9 cellular contexts compared by ENCODE assay signal in genomic region chr17:42025191-42025579, GRCh38. TPM values are rescaled to one million over a fixed set of nuclear protein-coding genes. Genes with fewer than 3 reads are reported as not detected.
A peak's percentile ranks its signal among the peaks of the same experiment; 100 is the strongest.
DNase-seq lines count a peak whose midpoint lies in the region; TF ChIP-seq lines count a peak whose summit lies in the region.
"Had no signal": no experiment of that assay in that cellular context is flagged by ENCODE, and none has a peak within 500 bp of the region (broad histone marks: within the 10 kb centered on the region; RNA-seq: fewer than 3 reads in every experiment).

No MANE protein-coding gene starts in this region.

- H3K4me3 ChIP-seq in Caco-2 (ENCODE audit: low read depth, low read length) (no peak overlapping the region), OCI-LY7 (ENCODE audit: low read depth, low read length, poor library complexity, severe bottlenecking) (no peak overlapping the region), esophagus squamous epithelium (peak overlapping the region in 1 of 4 donors; percentile 5), trophoblast cell (ENCODE audit: low read depth, low read length) (no peak overlapping the region)

- TF ChIP-seq POLR2A in esophagus squamous epithelium (IDR thresholded peaks at IDR 0.05): no peak

- H3K4me3 Mint-ChIP-seq in Caco-2 (ENCODE audit: unreplicated experiment): peak overlapping the region; percentile 25

- CTCF ChIA-PET in Caco-2 (lab: Charles Lee) (interaction anchor here (0.5 to 1.0 kb wide), 3 partner anchors 24 to 125 kb away, joined by 3 to 9 read pairs (median 4); no protein-coding TSS in a partner anchor), OCI-LY7 (lab: Charles Lee; ENCODE audit: unreplicated experiment) (no interaction called here)

- H4K8ac ChIP-seq in trophoblast cell (ENCODE audit: low read depth, low read length): no peak overlapping the region

- H3K27me3 ChIP-seq in Caco-2 (replicated peaks; ENCODE audit: control insufficient read depth, insufficient read depth, low read length) (no peaks in the 10 kb centered on the region), esophagus squamous epithelium (peaks cover 0 to 6% (median 0%) of the 10 kb centered on the region in 4 donors), trophoblast cell (ENCODE audit: insufficient read depth, low read length) (no peaks in the 10 kb centered on the region)
- H3K27me3 ChIP-seq: foreskin keratinocyte had no signal

- H3K4ac ChIP-seq in trophoblast cell (ENCODE audit: low read depth, low read length): no peak overlapping the region

- peaks cover 10% of the 10 kb centered on the region; the same call in 1 of the 2 replicates for H3K79me2 ChIP-seq in OCI-LY7 (ENCODE audit: insufficient read depth, low read depth, low read length)
- H3K79me2 ChIP-seq in trophoblast cell (ENCODE audit: control insufficient read depth, insufficient read depth, low read length, poor library complexity): peaks cover under 1% of the 10 kb centered on the region

- POLR2A ChIA-PET in Caco-2 (lab: Charles Lee): interaction anchor here (1.1 kb wide), 1 partner anchor 59 kb away, joined by 3 read pairs; no protein-coding TSS in a partner anchor
- POLR2A ChIA-PET in OCI-LY7 (lab: Charles Lee): interaction anchor here (1.1 kb wide), 1 partner anchor 96 kb away, joined by 3 read pairs; the partner anchor contains the start of gene KAT2A

- no peak overlapping the region for H2BK5ac ChIP-seq in trophoblast cell (ENCODE audit: low read depth, low read length, poor library complexity)

- peak overlapping the region; percentile 5 for H3K18ac ChIP-seq in trophoblast cell (ENCODE audit: low read length)

- peak overlapping the region; percentile 70 for H3K4me2 ChIP-seq in OCI-LY7 (ENCODE audit: low read length)
- no peak overlapping the region for H3K4me2 ChIP-seq in trophoblast cell (ENCODE audit: low read length)

- WGBS in esophagus squamous epithelium, 2 donors: 41 to 52% methylated on average over 4 to 5 of the region's 8 CpGs
- WGBS in trophoblast cell (ENCODE audit: extremely low coverage, insufficient coverage, insufficient read length): no CpG with 5 or more reads among the region's 8 CpGs

- H4K12ac ChIP-seq in trophoblast cell (ENCODE audit: low read depth, low read length): no peak overlapping the region

- no peak overlapping the region for H3K14ac ChIP-seq in trophoblast cell (ENCODE audit: low read length)

- H4K91ac ChIP-seq in trophoblast cell (ENCODE audit: low read depth, low read length): peak overlapping the region; percentile 9

- peaks cover 21% of the 10 kb centered on the region for H3K4me1 ChIP-seq in Caco-2
- H3K4me1 ChIP-seq in OCI-LY7 (ENCODE audit: insufficient read depth, low read length, poor library complexity, severe bottlenecking): peaks cover 26% of the 10 kb centered on the region
- H3K4me1 ChIP-seq in esophagus squamous epithelium: peaks cover 21 to 49% (median 28%) of the 10 kb centered on the region in 3 donors
- H3K4me1 ChIP-seq in trophoblast cell (ENCODE audit: control insufficient read depth in 1 of 2, insufficient read depth in 2 of 2, low read length in 2 of 2): peaks cover 6 to 9% of the 10 kb centered on the region in 2 experiments

- no peaks in the 10 kb centered on the region for H3K9me2 ChIP-seq in OCI-LY7 (ENCODE audit: insufficient read depth, low read length)

- H3K27ac Mint-ChIP-seq in Caco-2 (ENCODE audit: unreplicated experiment): peak overlapping the region; percentile 58

- H3K9me3 Mint-ChIP-seq in Caco-2 (ENCODE audit: unreplicated experiment): no peaks in the 10 kb centered on the region

- H3K27ac ChIP-seq in OCI-LY7 (ENCODE audit: low read depth, low read length, poor library complexity, severe bottlenecking): peak overlapping the region; percentile 53
- H3K27ac ChIP-seq in esophagus squamous epithelium: peak overlapping the region; percentile 60 to 85 (median 68)
- peak overlapping the region; percentile 16 for H3K27ac ChIP-seq in trophoblast cell (ENCODE audit: low read depth, low read length)
- H3K27ac ChIP-seq: foreskin keratinocyte had no signal

- no peaks in the 10 kb centered on the region for H3K27me3 Mint-ChIP-seq in Caco-2 (ENCODE audit: insufficient read depth, unreplicated experiment)

- H3K9me3 ChIP-seq in Caco-2: no peaks in the 10 kb centered on the region
- no peaks in the 10 kb centered on the region for H3K9me3 ChIP-seq in OCI-LY7 (ENCODE audit: low read length)
- no peaks in the 10 kb centered on the region for H3K9me3 ChIP-seq in esophagus squamous epithelium
- H3K9me3 ChIP-seq in trophoblast cell (ENCODE audit: insufficient read depth, low read depth, low read length): peaks cover 5% of the 10 kb centered on the region

- peaks cover 36% of the 10 kb centered on the region for H3K36me3 Mint-ChIP-seq in Caco-2 (ENCODE audit: insufficient read depth, unreplicated experiment)

- H4K20me1 ChIP-seq in OCI-LY7 (ENCODE audit: insufficient read depth, low read length): no peaks in the 10 kb centered on the region

- no peak overlapping the region for H2AFZ ChIP-seq in OCI-LY7 (ENCODE audit: low read length)
- H2AFZ ChIP-seq in trophoblast cell (ENCODE audit: insufficient read depth, low read length, poor library complexity): no peak overlapping the region

- no peak overlapping the region for H2AK5ac ChIP-seq in trophoblast cell (ENCODE audit: low read length)

- intact Hi-C loops in Caco-2 (cut with micrococcal nuclease; ENCODE audit: unreplicated experiment) (loop anchor here (1.0 to 2.0 kb wide), 5 partner anchors 25 to 91 kb away; partner anchors contain the start of gene C17orf113), OCI-LY7 (cut with micrococcal nuclease; ENCODE audit: unreplicated experiment) (loop anchor here (1.0 to 2.0 kb wide), 4 partner anchors 42 to 156 kb away; partner anchors contain the start of genes KCNH4 and ZNF385C), esophagus squamous epithelium (cut with DNase I) (no loop called here)

- H3K79me1 ChIP-seq in trophoblast cell (ENCODE audit: low read length): peaks cover 2% of the 10 kb centered on the region

- H3K9ac ChIP-seq in trophoblast cell (ENCODE audit: low read length): peak overlapping the region; percentile 31

- no peak for DNase-seq in Caco-2
- no peak for DNase-seq in OCI-LY7 (ENCODE audit: low spot score)
- DNase-seq in esophagus squamous epithelium (lab: John Stamatoyannopoulos, UW): no peak
- DNase-seq in trophoblast cell: no peak
- no peak for DNase-seq in glomerular visceral epithelial cell (ENCODE audit: extremely low spot score)
- DNase-seq in SHP77 (lab: John Stamatoyannopoulos, UW): no peak
- DNase-seq in effector CD8-positive, alpha-beta T cell (lab: John Stamatoyannopoulos, UW): no peak
- DNase-seq in NCI-H1105 treated with DMSO at 0.1 percent for 48 hours (lab: John Stamatoyannopoulos, UW): no peak

- TF ChIP-seq CTCF in Caco-2 (IDR thresholded peaks at IDR 0.05; ENCODE audit: insufficient read depth in 1 of 2, low read depth in 1 of 2, low read length in 1 of 2, severe bottlenecking in 1 of 2, unreplicated experiment in 1 of 2) (no peak), OCI-LY7 (conservative IDR thresholded peaks at IDR 0.05; ENCODE audit: low read length) (peak; percentile 67; the same call in 1 of the 2 replicates), esophagus squamous epithelium (IDR thresholded peaks at IDR 0.05) (peak in 1 of 6 experiments; percentile 17)

- BruUV-seq in Caco-2 (replicated peaks; lab: Mats Ljungman, UMichigan) (no TSS peak), OCI-LY7 (replicated peaks; lab: Mats Ljungman, UMichigan) (no TSS peak)

- H2BK12ac ChIP-seq in trophoblast cell (ENCODE audit: low read length): no peak overlapping the region

- no peak overlapping the region for H3K23ac ChIP-seq in trophoblast cell (ENCODE audit: low read length)

- H2BK120ac ChIP-seq in trophoblast cell (ENCODE audit: insufficient read depth, low read length, poor library complexity): no peak overlapping the region

- 0 out of 2 replicates have a peak, but pooled peaks cover 4% of the 10 kb centered on the region for H3K36me3 ChIP-seq in Caco-2 (ENCODE audit: control insufficient read depth, insufficient read depth, low read length)
- peaks cover 31% of the 10 kb centered on the region for H3K36me3 ChIP-seq in OCI-LY7 (ENCODE audit: insufficient read depth, low read length)
- H3K36me3 ChIP-seq in esophagus squamous epithelium: peaks cover 3 to 32% (median 18%) of the 10 kb centered on the region in 3 donors
- H3K36me3 ChIP-seq in trophoblast cell (ENCODE audit: control insufficient read depth in 1 of 2, insufficient read depth in 2 of 2, low read length in 2 of 2): peaks cover 19 to 30% of the 10 kb centered on the region in 2 experiments

- H3K4me1 Mint-ChIP-seq in Caco-2 (ENCODE audit: low read depth, unreplicated experiment): peaks cover 28% of the 10 kb centered on the region

RNA-seq across cellular contexts. Expression of gene NKIRAS2, which starts 5.3 kb away (rescaled TPM):
- 51.6 and 55.0 TPM in 2 replicates for total RNA-seq in Caco-2 (2022)
- 34.8 and 40.2 TPM in 2 replicates for total RNA-seq in OCI-LY7 (2014; rRNA removed; shearing (Covaris generic))
- 32.8 and 38.1 TPM in 2 replicates for total RNA-seq in OCI-LY7 (2022)
- 10 to 100 TPM; 34.0 to 48.6 (median 35.7) TPM for total RNA-seq in esophagus squamous epithelium
- 51.0 and 51.4 TPM in 2 replicates for polyA plus RNA-seq in trophoblast cell (2013)

RNA-seq across cellular contexts. Expression of gene DNAJC7, which starts 7.9 kb away (rescaled TPM):
- total RNA-seq in Caco-2 (2022): 147 and 156 TPM in 2 replicates
- total RNA-seq in OCI-LY7 (2014; rRNA removed; shearing (Covaris generic)): 76.4 and 87.1 TPM in 2 replicates
- total RNA-seq in OCI-LY7 (2022): 118 and 124 TPM in 2 replicates
- total RNA-seq in esophagus squamous epithelium: 10 to 100 TPM; 42.6 to 82.0 (median 67.2) TPM
- polyA plus RNA-seq in trophoblast cell (2013): 73.2 and 73.8 TPM in 2 replicates

RNA-seq across cellular contexts. Expression of gene C17orf113, which starts 25.2 kb away (rescaled TPM):
- total RNA-seq in Caco-2 (2022) (3.8 and 4.7 TPM in 2 replicates), OCI-LY7 (2022) (0.25 TPM in 1 of 2 replicates, not detected in the other), esophagus squamous epithelium (under 1 TPM in 3 of 4 donors, not detected in 1; 0.35 to 0.57 (median 0.48) TPM)
- total RNA-seq in OCI-LY7 (2014; rRNA removed; shearing (Covaris generic)): 0.10 and 0.25 TPM in 2 replicates
- polyA plus RNA-seq in trophoblast cell (2013): 0.34 and 0.37 TPM in 2 replicates

RNA-seq across cellular contexts. Expression of gene CNP, which starts 58.6 kb away (rescaled TPM):
- total RNA-seq in Caco-2 (2022) (90.1 and 94.5 TPM in 2 replicates), OCI-LY7 (2022) (43.9 and 50.6 TPM in 2 replicates), esophagus squamous epithelium (10 to 100 TPM; 45.3 to 66.0 (median 53.0) TPM)
- 33.8 and 34.1 TPM in 2 replicates for total RNA-seq in OCI-LY7 (2014; rRNA removed; shearing (Covaris generic))
- 28.0 and 28.5 TPM in 2 replicates for polyA plus RNA-seq in trophoblast cell (2013)

Comparison
In these comparisons a context has a peak if more than half of its experiments do, and no peak if none do; other contexts are left out.
1. H3K27ac ChIP-seq: peak in every context shown above with its lines; median percentile 68 in esophagus squamous epithelium; 53 in OCI-LY7; 16 in trophoblast cell.